In the genomic region with DNA sequence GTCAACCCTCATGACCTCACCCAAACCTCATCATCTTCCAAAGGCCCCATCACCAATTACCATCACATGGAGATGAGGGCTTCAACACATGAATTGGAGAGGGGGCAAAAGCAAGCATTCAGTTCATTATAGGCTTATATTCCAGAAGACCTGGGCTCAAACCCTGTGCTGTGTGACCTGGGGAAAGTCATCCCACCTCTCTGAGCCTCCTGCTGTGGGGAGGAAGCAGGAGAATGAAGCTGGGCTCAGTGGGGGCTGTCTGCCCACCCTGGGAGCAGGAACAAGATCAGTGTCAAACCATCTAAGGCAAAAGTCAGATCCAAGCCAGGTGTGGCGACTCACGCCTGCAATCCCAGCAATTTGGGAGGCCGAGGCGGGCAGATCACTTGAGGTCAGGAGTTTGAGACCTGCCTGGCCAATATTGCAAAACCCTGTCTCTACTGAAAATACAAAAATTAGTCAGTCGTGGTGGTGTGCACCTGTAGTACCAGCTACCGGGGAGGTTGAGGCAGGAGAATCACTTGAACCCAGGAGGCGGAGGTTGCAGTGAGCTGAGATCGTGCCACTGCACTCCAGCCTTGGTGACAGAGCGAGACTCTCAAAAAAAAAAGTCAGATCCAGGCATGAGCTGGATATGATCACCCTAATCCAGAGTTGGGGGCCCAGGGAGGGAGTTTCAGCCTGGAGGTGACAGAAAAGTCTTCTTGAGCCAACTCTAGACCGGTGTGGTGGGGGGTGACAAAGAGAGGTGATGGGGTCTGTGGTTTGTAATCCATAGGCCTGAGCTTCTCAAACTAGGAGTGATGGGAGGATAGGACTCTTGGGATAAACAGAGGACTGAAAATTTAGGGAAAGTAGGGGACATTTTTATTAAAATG, we compare ENCODE assay signal across 10 cellular contexts. TPM values are rescaled to one million over a fixed set of nuclear protein-coding genes. Genes with fewer than 3 reads are reported as not detected.
DNase-seq lines count a peak whose midpoint lies in the region; ATAC-seq and TF ChIP-seq lines count a peak whose summit lies in the region.
"Had no signal": no experiment of that assay in that cellular context is flagged by ENCODE, and none has a peak within 500 bp of the region (broad histone marks: within the 10 kb centered on the region; RNA-seq: fewer than 3 reads in every experiment).

No MANE protein-coding gene starts in this region.

- DNase-seq in AG04450 (ENCODE audit: low read depth, low spot score) (no peak), coronary artery (ENCODE audit: low spot score) (no peak), osteocyte (ENCODE audit: extremely low spot score, unreplicated experiment) (no peak), NCI-H345 (lab: John Stamatoyannopoulos, UW) (no peak), DMS 273 treated with DMSO at 0.1 percent for 48 hours (lab: John Stamatoyannopoulos, UW) (no peak)
- DNase-seq: DND-41, NCI-H2029 had no signal

- H3K9me3 Mint-ChIP-seq in osteocyte (ENCODE audit: unreplicated experiment): no peaks in the 10 kb centered on the region

- H3K27me3 ChIP-seq in AG04450 (ENCODE audit: control insufficient read depth, insufficient read depth, low read length): no peaks in the 10 kb centered on the region

- no peak overlapping the region for H3K4me3 Mint-ChIP-seq in osteocyte (ENCODE audit: unreplicated experiment)

- H3K36me3 Mint-ChIP-seq in osteocyte (ENCODE audit: unreplicated experiment): peaks cover 8% of the 10 kb centered on the region

- H3K27ac ChIP-seq in AG04450 (ENCODE audit: low read depth, low read length) (peak overlapping the region; percentile 98), KOPT-K1 (ENCODE audit: low read depth, low read length, poor library complexity, severe bottlenecking) (peak overlapping the region; percentile 55), coronary artery (peak overlapping the region; percentile 100)

- no peaks in the 10 kb centered on the region for H3K27me3 Mint-ChIP-seq in osteocyte (ENCODE audit: unreplicated experiment)

- CTCF ChIA-PET in AG04450 (lab: Charles Lee): interaction anchor here (1.9 to 2.1 kb wide), 2 partner anchors 33 to 36 kb away, joined by 4 to 12 read pairs; no protein-coding TSS in a partner anchor

- H3K9me3 ChIP-seq in AG04450 (ENCODE audit: control insufficient read depth, insufficient read depth, low read length) (no peaks in the 10 kb centered on the region; the same call in 1 of the 2 replicates), KOPT-K1 (ENCODE audit: insufficient read depth, low read length, poor library complexity, severe bottlenecking) (no peaks in the 10 kb centered on the region)

- POLR2A ChIA-PET in AG04450 (lab: Yijun Ruan, JAX): interaction anchor here (0.7 to 4.1 kb wide), 5 partner anchors 8 to 250 kb away, joined by 3 to 52 read pairs (median 4); no protein-coding TSS in a partner anchor

- ATAC-seq in GM21515 (IDR thresholded peaks at IDR 0.05; ENCODE audit: unreplicated experiment): no peak
- ATAC-seq in HG02678 (IDR thresholded peaks at IDR 0.05; ENCODE audit: unreplicated experiment): no peak

- H3K4me3 ChIP-seq in AG04450 (ENCODE audit: low read depth, low read length) (no peak overlapping the region), coronary artery (no peak overlapping the region)

- no peak for TF ChIP-seq CTCF in AG04450 (IDR thresholded peaks at IDR 0.05; ENCODE audit: low read depth, low read length)
- TF ChIP-seq CTCF in coronary artery (IDR thresholded peaks at IDR 0.05): no peak
- no peak for TF ChIP-seq CTCF in osteocyte (IDR thresholded peaks at IDR 0.05)

- H3K4me1 Mint-ChIP-seq in osteocyte (ENCODE audit: unreplicated experiment): peaks cover 37% of the 10 kb centered on the region

- no peaks in the 10 kb centered on the region for H3K36me3 ChIP-seq in KOPT-K1 (ENCODE audit: insufficient read depth, low read length)

- H3K27ac Mint-ChIP-seq in osteocyte (ENCODE audit: unreplicated experiment): peak overlapping the region; percentile 89

RNA-seq across cellular contexts. Expression of a gene that starts 1.6 kb away (rescaled TPM):
- 1,635 and 2,058 TPM in 2 replicates for polyA plus RNA-seq in AG04450 (2011; rRNA removed)
- 838 and 1,049 TPM in 2 replicates for polyA minus RNA-seq in AG04450 (2011; rRNA and poly(A)+ RNA removed)
- 663 and 687 TPM in 2 replicates for total RNA-seq in osteocyte

RNA-seq across cellular contexts. Expression of a gene that starts 37.0 kb away (rescaled TPM):
- 107 and 109 TPM in 2 replicates for polyA plus RNA-seq in AG04450 (2011; rRNA removed)
- 149 and 157 TPM in 2 replicates for polyA minus RNA-seq in AG04450 (2011; rRNA and poly(A)+ RNA removed)
- total RNA-seq in osteocyte: 55.9 and 61.1 TPM in 2 replicates
